9 cellular contexts compared by ENCODE assay signal in genomic region chr11:14973621-14974020, GRCh38. TPM values are rescaled to one million over a fixed set of nuclear protein-coding genes. Genes with fewer than 3 reads are reported as not detected.
DNase-seq lines count a peak whose midpoint lies in the region; ATAC-seq and TF ChIP-seq lines count a peak whose summit lies in the region.
"Had no signal": no experiment of that assay in that cellular context is flagged by ENCODE, and none has a peak within 500 bp of the region (broad histone marks: within the 10 kb centered on the region; RNA-seq: fewer than 3 reads in every experiment).

No MANE protein-coding gene starts in this region.

- intact Hi-C loops in activated naive CD4-positive, alpha-beta T cell treated with anti-CD3 and anti-CD28 coated beads for 36 hours (cut with micrococcal nuclease): loop anchor here (1.0 to 10.0 kb wide), 7 partner anchors 33 to 1631 kb away; partner anchors contain the start of gene PSMA1

- POLR2A ChIA-PET in GM10248 (lab: Yijun Ruan, JAX): no interaction called here

- TF ChIP-seq CTCF in GM10248 (IDR thresholded peaks at IDR 0.05; ENCODE audit: control extremely low read depth, extremely low read depth, low read depth, missing control alignments): no peak

- peaks cover 33% of the 10 kb centered on the region for H3K4me1 Mint-ChIP-seq in activated naive CD4-positive, alpha-beta T cell treated with anti-CD3 and anti-CD28 coated beads for 36 hours (ENCODE audit: low read depth)

- peak overlapping the region; percentile 69 for H3K4me3 Mint-ChIP-seq in activated naive CD4-positive, alpha-beta T cell treated with anti-CD3 and anti-CD28 coated beads for 36 hours

- DNase-seq in activated naive CD4-positive, alpha-beta T cell treated with anti-CD3 and anti-CD28 coated beads for 36 hours: peak; percentile 54
- DNase-seq in inferior parietal cortex (ENCODE audit: extremely low spot score) (peak; percentile 4), cerebellum (ENCODE audit: low spot score) (no peak), AG08395 (ENCODE audit: low spot score) (no peak), GM10248 (ENCODE audit: extremely low spot score) (no peak)
- DNase-seq in stimulated activated naive CD4-positive, alpha-beta T cell treated with Interleukin-2 at 50 U/mL for 16 hours (lab: John Stamatoyannopoulos, UW): peak; percentile 26

- no peaks in the 10 kb centered on the region for H3K36me3 Mint-ChIP-seq in activated naive CD4-positive, alpha-beta T cell treated with anti-CD3 and anti-CD28 coated beads for 36 hours (ENCODE audit: low read depth)

- CTCF ChIA-PET in activated naive CD4-positive, alpha-beta T cell treated with anti-CD3 and anti-CD28 coated beads for 36 hours (lab: Charles Lee): interaction anchor here (0.9 to 4.9 kb wide), 15 partner anchors 8 to 237 kb away, joined by 3 to 89 read pairs (median 4); partner anchors contain the start of gene CALCB
- CTCF ChIA-PET in GM10248 (lab: Yijun Ruan, JAX): interaction anchor here (1.0 to 3.3 kb wide), 11 partner anchors 14 to 237 kb away, joined by 3 to 21 read pairs (median 5); partner anchors contain the start of gene CALCB

- no peak overlapping the region for H3K27ac Mint-ChIP-seq in activated naive CD4-positive, alpha-beta T cell treated with anti-CD3 and anti-CD28 coated beads for 36 hours

- ATAC-seq in GM18502 (IDR thresholded peaks at IDR 0.05; ENCODE audit: poor library complexity, unreplicated experiment): peak; percentile 69
- ATAC-seq in HG03342 (IDR thresholded peaks at IDR 0.05; ENCODE audit: unreplicated experiment): peak; percentile 42

- H3K9me3 Mint-ChIP-seq in activated naive CD4-positive, alpha-beta T cell treated with anti-CD3 and anti-CD28 coated beads for 36 hours: no peaks in the 10 kb centered on the region

- H3K27me3 Mint-ChIP-seq in activated naive CD4-positive, alpha-beta T cell treated with anti-CD3 and anti-CD28 coated beads for 36 hours (ENCODE audit: low read depth): peaks cover 71% of the 10 kb centered on the region

RNA-seq across cellular contexts. Expression of gene CALCA, which starts 1.5 kb away (rescaled TPM):
- not detected for total RNA-seq in activated naive CD4-positive, alpha-beta T cell treated with anti-CD3 and anti-CD28 coated beads for 36 hours
- total RNA-seq in cerebellum: 3.1 TPM
- total RNA-seq: dermis microvascular lymphatic vessel endothelial cell had no signal

Comparison
In these comparisons a context has a peak if more than half of its experiments do, and no peak if none do; other contexts are left out.
1. DNase-seq: peak in activated naive CD4-positive, alpha-beta T cell treated with anti-CD3 and anti-CD28 coated beads for 36 hours (single experiment), inferior parietal cortex (single experiment) and stimulated activated naive CD4-positive, alpha-beta T cell treated with Interleukin-2 at 50 U/mL for 16 hours (single experiment); none in cerebellum (single experiment), AG08395 (single experiment) and GM10248 (single experiment).